8 cellular contexts compared by ENCODE assay signal in the genomic region with DNA sequence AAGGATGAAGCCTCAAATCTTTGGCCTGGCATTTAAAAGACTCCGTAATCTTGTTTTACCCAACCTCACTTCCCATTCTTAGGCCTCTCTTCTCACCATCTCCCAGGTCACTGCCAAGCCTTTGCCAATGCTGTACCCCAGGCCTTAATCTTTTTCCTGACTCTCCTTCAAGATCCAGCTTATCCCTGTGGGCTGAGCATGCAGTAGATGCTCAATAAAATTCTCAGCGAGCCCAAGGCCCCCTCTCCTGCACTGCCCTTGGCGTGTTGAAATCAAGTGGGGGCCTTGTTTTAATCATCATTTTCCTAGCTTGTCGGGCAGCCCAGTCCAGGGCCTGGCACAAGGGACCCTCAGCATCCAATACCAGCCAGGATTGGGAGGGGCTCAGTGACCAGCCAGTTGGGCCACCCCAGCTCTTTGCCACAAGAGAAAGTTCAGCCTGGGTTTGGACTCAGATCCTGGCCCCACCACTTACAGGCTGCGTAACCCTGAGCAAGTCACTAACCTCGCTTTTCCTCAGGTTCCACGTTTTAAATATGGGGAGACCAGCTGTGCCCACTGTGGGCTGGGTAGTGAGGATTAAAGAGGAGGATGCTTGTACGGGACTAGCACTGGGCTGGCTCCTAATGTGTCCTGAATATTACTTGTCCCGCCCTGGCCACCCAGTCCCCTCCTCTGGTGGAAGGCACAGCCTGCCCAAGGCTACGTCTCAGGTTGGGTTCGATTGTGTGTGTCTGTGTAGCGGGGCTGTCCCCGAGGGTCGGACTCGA. TPM values are rescaled to one million over a fixed set of nuclear protein-coding genes. Genes with fewer than 3 reads are reported as not detected.
A peak's percentile ranks its signal among the peaks of the same experiment; 100 is the strongest.
DNase-seq lines count a peak whose midpoint lies in the region; ATAC-seq, FAIRE-seq and TF ChIP-seq lines count a peak whose summit lies in the region.

No MANE protein-coding gene starts in this region.

- peak overlapping the region; percentile 72; the same call in 1 of the 2 replicates for H3K4me3 ChIP-seq in GM08714 (ENCODE audit: low read length)
- H3K4me3 ChIP-seq in SJCRH30: peak overlapping the region; percentile 95
- peak overlapping the region; percentile 65 for H3K4me3 ChIP-seq in fibroblast of pulmonary artery (replicated peaks; ENCODE audit: low read depth, low read length)
- H3K4me3 ChIP-seq in retinal pigment epithelial cell (ENCODE audit: low read length): peak overlapping the region; percentile 62

- H3K27me3 ChIP-seq in SJCRH30: no peaks in the 10 kb centered on the region

- no peaks in the 10 kb centered on the region for H3K9me3 ChIP-seq in SJCRH30 (replicated peaks)

- H3K36me3 ChIP-seq in SJCRH30: peaks cover 4% of the 10 kb centered on the region; the same call in 1 of the 2 replicates

- H3K4me1 ChIP-seq in SJCRH30: peaks cover 5% of the 10 kb centered on the region

- no peak for FAIRE-seq in RCC 7860 (lab: Jason Lieb, UNC)

- no peak for DNase-seq in SJCRH30
- no peak for DNase-seq in fibroblast of pulmonary artery (ENCODE audit: low read depth)
- DNase-seq in retinal pigment epithelial cell (ENCODE audit: low read depth): no peak
- DNase-seq in NCI-H146 (lab: John Stamatoyannopoulos, UW): no peak
- no peak for DNase-seq in COLO829 (ENCODE audit: low spot score)
- no peak for DNase-seq in RCC 7860 (ENCODE audit: low spot score)

- ATAC-seq in GM19023 (IDR thresholded peaks at IDR 0.05; ENCODE audit: unreplicated experiment): no peak

- TF ChIP-seq CTCF in fibroblast of pulmonary artery (IDR thresholded peaks at IDR 0.05; ENCODE audit: low read length, missing control alignments): no peak
- TF ChIP-seq CTCF in retinal pigment epithelial cell (conservative IDR thresholded peaks at IDR 0.05; ENCODE audit: low read depth, low read length): no peak

- peak overlapping the region; percentile 88 for H3K27ac ChIP-seq in SJCRH30

RNA-seq across cellular contexts. Expression of gene YWHAH, which starts 0.9 kb away (rescaled TPM):
- 100 and 106 TPM in 2 replicates for total RNA-seq in SJCRH30 (2014; rRNA removed; shearing (Covaris generic))
